ENCODE assay signal across 8 cellular contexts in the genomic region with DNA sequence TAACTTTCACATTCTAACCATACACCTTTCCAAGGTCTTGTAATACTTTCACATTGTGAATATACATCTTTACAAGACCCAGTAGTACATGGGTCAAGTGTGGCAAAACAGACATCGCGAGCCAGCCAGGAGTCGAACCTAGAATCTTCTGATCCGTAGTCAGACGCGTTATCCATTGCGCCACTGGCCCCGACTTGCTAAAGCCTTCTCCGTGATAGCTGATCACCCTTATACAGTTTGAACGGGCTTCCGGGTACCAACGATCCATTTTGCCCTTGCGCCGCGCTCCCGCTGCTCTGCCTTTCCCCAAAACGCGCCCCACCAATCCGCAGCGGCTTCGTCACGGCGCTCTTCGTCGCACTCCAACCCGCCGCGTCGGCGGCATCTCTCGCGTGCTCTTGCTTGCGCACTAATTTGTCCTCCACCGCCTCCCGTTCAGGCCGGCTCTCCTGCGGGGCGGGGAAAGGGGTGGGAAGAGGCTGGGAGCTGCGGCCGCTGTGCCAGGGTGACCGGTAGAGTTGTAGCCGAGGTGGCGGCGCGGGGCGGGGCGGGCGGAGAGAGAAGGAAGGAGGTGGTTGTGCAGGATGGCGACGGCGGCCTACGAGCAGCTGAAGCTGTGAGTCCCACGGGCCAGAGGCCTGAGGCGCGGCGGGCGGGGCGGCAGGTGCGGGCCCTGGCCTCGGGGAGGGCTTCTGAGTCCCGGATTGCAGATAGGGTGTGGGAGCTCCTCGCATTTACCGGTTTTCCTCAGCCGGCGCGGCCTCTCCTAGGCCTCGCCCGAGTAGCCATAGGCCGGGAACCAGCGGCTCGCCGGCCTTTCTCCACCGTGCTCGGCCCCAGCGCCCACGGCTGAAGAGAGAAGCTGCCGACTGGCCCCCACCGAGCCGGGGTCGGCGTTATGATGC. TPM values are rescaled to one million over a fixed set of nuclear protein-coding genes. Genes with fewer than 3 reads are reported as not detected.
DNase-seq lines count a peak whose midpoint lies in the region; ATAC-seq and TF ChIP-seq lines count a peak whose summit lies in the region.

SACM1L (plus strand) TSS at position 515 of the 905 bp plus-strand sequence; CDS start at position 585, 70 bp downstream.

- in situ Hi-C loops in GM13976 (cut with MboI; ENCODE audit: low sequenced_read_pairs, unreplicated experiment), result no loop called here

- no peaks in the 10 kb centered on the region for H3K9me3 ChIP-seq in heart right ventricle
- no peaks in the 10 kb centered on the region for H3K9me3 ChIP-seq in upper lobe of left lung

- peak in 3 of 4 donors; percentile 37 to 89 (median 71) for TF ChIP-seq POLR2A in upper lobe of left lung (IDR thresholded peaks at IDR 0.05)

- DNase-seq in GM13976 (ENCODE audit: low spot score), result peak; percentile 91
- DNase-seq in NCI-H146 treated with DMSO at 0.1 percent for 48 hours (lab: John Stamatoyannopoulos, UW; ENCODE audit: unreplicated experiment), result peak; percentile 89
- peak; percentile 98 for DNase-seq in amniotic epithelial cell (ENCODE audit: low read depth)
- DNase-seq in heart right ventricle, result peak; percentile 98 to 99
- peak; percentile 95 to 99 (median 97) for DNase-seq in posterior cingulate gyrus
- peak; percentile 98 to 99 for DNase-seq in upper lobe of left lung

- ATAC-seq in HG02870 (IDR thresholded peaks at IDR 0.05; ENCODE audit: unreplicated experiment) (peak; percentile 83), heart right ventricle (peak; percentile 96 to 98 (median 98)), upper lobe of left lung (ENCODE audit: low FRiP score in 2 of 2) (peak; percentile 98 to 99)

- no peaks in the 10 kb centered on the region for H3K27me3 ChIP-seq in heart right ventricle
- H3K27me3 ChIP-seq in upper lobe of left lung, result no peaks in the 10 kb centered on the region

- 0 to 1% methylated on average over 81 of the region's 81 CpGs for WGBS in heart right ventricle, 2 donors
- 0 to 1% methylated on average over 49 to 78 of the region's 81 CpGs for WGBS in upper lobe of left lung, 2 donors

- peaks cover 0 to 17% (median 0%) of the 10 kb centered on the region in 9 donors for H3K36me3 ChIP-seq in heart right ventricle
- H3K36me3 ChIP-seq in upper lobe of left lung, result peaks cover 0 to 18% (median 0%) of the 10 kb centered on the region in 4 donors

- peak within 1 kb of the TSS; percentile 23 to 96 (median 92) for H3K27ac ChIP-seq in heart right ventricle
- peak within 1 kb of the TSS; percentile 85 to 98 (median 92) for H3K27ac ChIP-seq in upper lobe of left lung

- H3K4me1 ChIP-seq in heart right ventricle, result peaks cover 3 to 69% (median 51%) of the 10 kb centered on the region in 9 donors
- H3K4me1 ChIP-seq in upper lobe of left lung, result peaks cover 40 to 55% (median 47%) of the 10 kb centered on the region in 4 donors

- TF ChIP-seq EP300 in upper lobe of left lung (IDR thresholded peaks at IDR 0.05), result peak in 1 of 4 donors; percentile 61

- TF ChIP-seq CTCF in GM13976 (IDR thresholded peaks at IDR 0.05; ENCODE audit: borderline replicate concordance, control extremely low read depth, extremely low read depth, insufficient read depth, missing control alignments) (no peak), heart right ventricle (IDR thresholded peaks at IDR 0.05) (no peak), upper lobe of left lung (IDR thresholded peaks at IDR 0.05) (peak in 1 of 6 experiments; percentile 32)

- H3K4me3 ChIP-seq in heart right ventricle (peak within 1 kb of the TSS; percentile 61 to 93 (median 82)), upper lobe of left lung (peak within 1 kb of the TSS; percentile 80 to 97 (median 90))

- intact Hi-C loops in T-helper 1 cell treated with Interleukin-12 subunit alpha and Interleukin-12 subunit beta and Interleukin-4 antibody, amounts not matched to agents 30 ng/mL and 1 ng/mL, for 36 hours (cut with micrococcal nuclease), result loop anchor here (1.0 to 10.0 kb wide), 12 partner anchors 12 to 1594 kb away; partner anchors contain the start of genes FYCO1, KIAA1143, KIF15 and KIF9
- intact Hi-C loops in heart right ventricle (cut with DNase I) (no loop called here), posterior cingulate gyrus (cut with DNase I) (no loop called here)

RNA-seq across cellular contexts. Expression of gene SACM1L, which starts in this region (rescaled TPM):
- total RNA-seq in T-helper 1 cell treated with Interleukin-12 subunit alpha and Interleukin-12 subunit beta and Interleukin-4 antibody, amounts not matched to agents 30 ng/mL and 1 ng/mL, for 36 hours, result 76.2 and 78.0 TPM in 2 replicates
- total RNA-seq in heart right ventricle (10 to 100 TPM; 22.2 to 28.7 (median 23.6) TPM), upper lobe of left lung (100 to 1,000 TPM in 1 of 6 donors, 10 to 100 TPM in 5; 29.9 to 102 (median 63.9) TPM)
- 10 to 100 TPM; 15.4 to 27.5 TPM for polyA plus RNA-seq in heart right ventricle

Comparison
In these comparisons a context has a peak if more than half of its experiments do, and no peak if none do; other contexts are left out.
1. Peak in every context shown above with its lines: DNase-seq, ATAC-seq, H3K4me3 ChIP-seq and H3K27ac ChIP-seq.